In genomic region chr2:111534816-111535803, GRCh38 we compare ENCODE assay signal across 9 cellular contexts.
A peak's percentile ranks its signal among the peaks of the same experiment; 100 is the strongest.
DNase-seq lines count a peak whose midpoint lies in the region; ATAC-seq and TF ChIP-seq lines count a peak whose summit lies in the region.
"Had no signal": no experiment of that assay in that cellular context is flagged by ENCODE, and none has a peak within 500 bp of the region (broad histone marks: within the 10 kb centered on the region; RNA-seq: fewer than 3 reads in every experiment).

No MANE protein-coding gene starts in this region.

- peak overlapping the region; percentile 53 for H3K27ac ChIP-seq in vagina

- H3K36me3 ChIP-seq in vagina, result no peaks in the 10 kb centered on the region

- peaks cover 17% of the 10 kb centered on the region for H3K4me1 Mint-ChIP-seq in activated naive CD4-positive, alpha-beta T cell treated with anti-CD3 and anti-CD28 coated beads, Interleukin-2, amount 50 U/mL, for 24 hours
- peaks cover 46% of the 10 kb centered on the region for H3K4me1 Mint-ChIP-seq in activated CD4-positive, alpha-beta memory T cell treated with anti-CD3 and anti-CD28 coated beads, Interleukin-2, amount 10 ng/mL, durations not matched to agents 7 days and 5 days

- POLR2A ChIA-PET in activated CD4-positive, alpha-beta memory T cell treated with anti-CD3 and anti-CD28 coated beads, Interleukin-2, amount 10 ng/mL, durations not matched to agents 7 days and 5 days (lab: Charles Lee), result interaction anchor here (0.6 to 2.6 kb wide), 7 partner anchors 11 to 164 kb away, joined by 3 to 17 read pairs (median 5); no protein-coding TSS in a partner anchor

- no peaks in the 10 kb centered on the region for H3K27me3 ChIP-seq in vagina

- intact Hi-C loops in vagina (cut with DNase I), result no loop called here

- peaks cover 12% of the 10 kb centered on the region for H3K4me1 ChIP-seq in vagina

- TF ChIP-seq POLR2A in vagina (IDR thresholded peaks at IDR 0.05), result no peak

- ATAC-seq in HG02981 (IDR thresholded peaks at IDR 0.05; ENCODE audit: unreplicated experiment), result no peak
- ATAC-seq in GM18517 (IDR thresholded peaks at IDR 0.05; ENCODE audit: unreplicated experiment), result no peak
- no peak for ATAC-seq in HG03045 (IDR thresholded peaks at IDR 0.05; ENCODE audit: unreplicated experiment)

- no peaks in the 10 kb centered on the region for H3K27me3 Mint-ChIP-seq in activated naive CD4-positive, alpha-beta T cell treated with anti-CD3 and anti-CD28 coated beads, Interleukin-2, amount 50 U/mL, for 24 hours
- H3K27me3 Mint-ChIP-seq in activated CD4-positive, alpha-beta memory T cell treated with anti-CD3 and anti-CD28 coated beads, Interleukin-2, amount 10 ng/mL, durations not matched to agents 7 days and 5 days, result peaks cover 1% of the 10 kb centered on the region

- peak overlapping the region; percentile 68 for H3K27ac Mint-ChIP-seq in activated naive CD4-positive, alpha-beta T cell treated with anti-CD3 and anti-CD28 coated beads, Interleukin-2, amount 50 U/mL, for 24 hours
- peak overlapping the region; percentile 100 for H3K27ac Mint-ChIP-seq in activated CD4-positive, alpha-beta memory T cell treated with anti-CD3 and anti-CD28 coated beads, Interleukin-2, amount 10 ng/mL, durations not matched to agents 7 days and 5 days

- no peak for DNase-seq in activated naive CD4-positive, alpha-beta T cell treated with anti-CD3 and anti-CD28 coated beads, Interleukin-2, amount 50 U/mL, for 16 hours
- DNase-seq in activated CD4-positive, alpha-beta memory T cell treated with anti-CD3 and anti-CD28 coated beads, Interleukin-2, amount 10 ng/mL, durations not matched to agents 7 days and 5 days, result peak; percentile 48
- DNase-seq in kidney glomerular epithelial cell (lab: John Stamatoyannopoulos, UW) (peak; percentile 40), vagina (ENCODE audit: extremely low spot score in 2 of 2) (no peak)
- DNase-seq: stimulated activated naive CD4-positive, alpha-beta T cell treated with Interleukin-2 at 50 U/mL for 16 hours had no signal

- H3K36me3 Mint-ChIP-seq in activated naive CD4-positive, alpha-beta T cell treated with anti-CD3 and anti-CD28 coated beads, Interleukin-2, amount 50 U/mL, for 24 hours, result no peaks in the 10 kb centered on the region
- peaks cover 29% of the 10 kb centered on the region for H3K36me3 Mint-ChIP-seq in activated CD4-positive, alpha-beta memory T cell treated with anti-CD3 and anti-CD28 coated beads, Interleukin-2, amount 10 ng/mL, durations not matched to agents 7 days and 5 days (ENCODE audit: low read depth)

- H3K4me3 Mint-ChIP-seq in activated naive CD4-positive, alpha-beta T cell treated with anti-CD3 and anti-CD28 coated beads, Interleukin-2, amount 50 U/mL, for 24 hours, result peak overlapping the region; percentile 55
- peak overlapping the region; percentile 65 for H3K4me3 Mint-ChIP-seq in activated CD4-positive, alpha-beta memory T cell treated with anti-CD3 and anti-CD28 coated beads, Interleukin-2, amount 10 ng/mL, durations not matched to agents 7 days and 5 days

- no peak overlapping the region for H3K4me3 ChIP-seq in vagina

- no peak for TF ChIP-seq CTCF in vagina (IDR thresholded peaks at IDR 0.05)

- CTCF ChIA-PET in activated CD4-positive, alpha-beta memory T cell treated with anti-CD3 and anti-CD28 coated beads, Interleukin-2, amount 10 ng/mL, durations not matched to agents 7 days and 5 days (lab: Charles Lee), result interaction anchor here (1.2 kb wide), 1 partner anchor 164 kb away, joined by 7 read pairs; no protein-coding TSS in a partner anchor

- no peaks in the 10 kb centered on the region for H3K9me3 Mint-ChIP-seq in activated naive CD4-positive, alpha-beta T cell treated with anti-CD3 and anti-CD28 coated beads, Interleukin-2, amount 50 U/mL, for 24 hours
- H3K9me3 Mint-ChIP-seq in activated CD4-positive, alpha-beta memory T cell treated with anti-CD3 and anti-CD28 coated beads, Interleukin-2, amount 10 ng/mL, durations not matched to agents 7 days and 5 days, result no peaks in the 10 kb centered on the region

- H3K9me3 ChIP-seq in vagina, result no peaks in the 10 kb centered on the region

Comparison
In these comparisons a context has a peak if more than half of its experiments do, and no peak if none do; other contexts are left out.
1. DNase-seq: peak in activated CD4-positive, alpha-beta memory T cell treated with anti-CD3 and anti-CD28 coated beads, Interleukin-2, amount 10 ng/mL, durations not matched to agents 7 days and 5 days (single experiment) and kidney glomerular epithelial cell (single experiment); none in activated naive CD4-positive, alpha-beta T cell treated with anti-CD3 and anti-CD28 coated beads, Interleukin-2, amount 50 U/mL, for 16 hours (single experiment) and vagina (0 of 2).